10 cellular contexts compared by ENCODE assay signal in genomic region chr20:21074605-21075336, GRCh38. TPM values are rescaled to one million over a fixed set of nuclear protein-coding genes. Genes with fewer than 3 reads are reported as not detected.
A peak's percentile ranks its signal among the peaks of the same experiment; 100 is the strongest.
DNase-seq lines count a peak whose midpoint lies in the region; ATAC-seq, FAIRE-seq and TF ChIP-seq lines count a peak whose summit lies in the region.
"Had no signal": no experiment of that assay in that cellular context is flagged by ENCODE, and none has a peak within 500 bp of the region (broad histone marks: within the 10 kb centered on the region; RNA-seq: fewer than 3 reads in every experiment).

No MANE protein-coding gene starts in this region.

- TF ChIP-seq POLR2A in prostate gland (IDR thresholded peaks at IDR 0.05), result no peak

- peak; percentile 93 for FAIRE-seq in RCC 7860 (lab: Jason Lieb, UNC)

- intact Hi-C loops in prostate gland (cut with DNase I), result no loop called here

- ATAC-seq in GM21381 (IDR thresholded peaks at IDR 0.05; ENCODE audit: unreplicated experiment) (peak; percentile 100), HG03139 (IDR thresholded peaks at IDR 0.05; ENCODE audit: unreplicated experiment) (peak; percentile 90)
- ATAC-seq: naive thymus-derived CD8-positive, alpha-beta T cell had no signal

- H4K20me1 ChIP-seq in smooth muscle cell (ENCODE audit: low read depth), result no peaks in the 10 kb centered on the region

- TF ChIP-seq CTCF in GM13976 (IDR thresholded peaks at IDR 0.05; ENCODE audit: borderline replicate concordance, control extremely low read depth, extremely low read depth, insufficient read depth, missing control alignments) (no peak), smooth muscle cell (IDR thresholded peaks at IDR 0.05; ENCODE audit: borderline replicate concordance, insufficient read depth, poor library complexity, severe bottlenecking) (no peak), prostate gland (IDR thresholded peaks at IDR 0.05) (no peak)

- no peak overlapping the region for H3K4me3 ChIP-seq in smooth muscle cell
- H3K4me3 ChIP-seq in prostate gland, result no peak overlapping the region

- H3K4me2 ChIP-seq in smooth muscle cell, result no peak overlapping the region

- no peaks in the 10 kb centered on the region for H3K9me3 ChIP-seq in smooth muscle cell (replicated peaks; ENCODE audit: low read depth)
- H3K9me3 ChIP-seq in prostate gland, result no peaks in the 10 kb centered on the region

- H2AFZ ChIP-seq in smooth muscle cell (ENCODE audit: low read depth), result no peak overlapping the region

- H3K4me1 ChIP-seq in smooth muscle cell (ENCODE audit: low read depth) (no peaks in the 10 kb centered on the region), prostate gland (replicated peaks) (no peaks in the 10 kb centered on the region)

- H3K27me3 ChIP-seq in smooth muscle cell (ENCODE audit: low read depth), result peaks cover 8% of the 10 kb centered on the region
- H3K27me3 ChIP-seq in prostate gland (replicated peaks; ENCODE audit: insufficient read depth), result no peaks in the 10 kb centered on the region

- no peaks in the 10 kb centered on the region for H3K79me2 ChIP-seq in smooth muscle cell (ENCODE audit: low read depth)

- H3K36me3 ChIP-seq in smooth muscle cell (ENCODE audit: low read depth), result no peaks in the 10 kb centered on the region
- H3K36me3 ChIP-seq in prostate gland, result no peaks in the 10 kb centered on the region

- no peak overlapping the region for H3K9ac ChIP-seq in smooth muscle cell (ENCODE audit: low read depth)

- in situ Hi-C loops in GM13976 (cut with MboI; ENCODE audit: low sequenced_read_pairs, unreplicated experiment), result no loop called here

- peak; percentile 38 for DNase-seq in GM13976 (ENCODE audit: low spot score)
- peak; percentile 64 for DNase-seq in RCC 7860 (ENCODE audit: low spot score)
- DNase-seq in NCI-H345 treated with DMSO at 0.1 percent for 48 hours (lab: John Stamatoyannopoulos, UW; ENCODE audit: unreplicated experiment), result no peak
- no peak for DNase-seq in OCI-M2 (lab: John Stamatoyannopoulos, UW; ENCODE audit: unreplicated experiment)
- DNase-seq in smooth muscle cell (lab: John Stamatoyannopoulos, UW; ENCODE audit: unreplicated experiment), result no peak
- no peak for DNase-seq in prostate gland (ENCODE audit: low spot score)
- DNase-seq: naive thymus-derived CD8-positive, alpha-beta T cell; NCI-H2171 had no signal

- H3K27ac ChIP-seq in smooth muscle cell (ENCODE audit: low read depth) (no peak overlapping the region), prostate gland (no peak overlapping the region)

- 82% methylated on average over 12 of the region's 12 CpGs for WGBS in smooth muscle cell (ENCODE audit: low lambda C conversion rate)
- 78% methylated on average over 12 of the region's 12 CpGs for WGBS in prostate gland

- H3F3A ChIP-seq in smooth muscle cell (ENCODE audit: low read depth), result no peaks in the 10 kb centered on the region

RNA-seq across cellular contexts. Expression of gene LINC00237, which starts 31.4 kb away (rescaled TPM):
- total RNA-seq in smooth muscle cell, result not detected in 2 replicates
- not detected in 2 replicates for polyA plus RNA-seq in smooth muscle cell
- not detected for total RNA-seq in prostate gland
- total RNA-seq: naive thymus-derived CD8-positive, alpha-beta T cell had no signal

RNA-seq across cellular contexts. Expression of gene KIZ, which starts 51.1 kb away (rescaled TPM):
- 20.5 and 20.9 TPM in 2 replicates for total RNA-seq in smooth muscle cell
- polyA plus RNA-seq in smooth muscle cell, result 16.9 and 19.2 TPM in 2 replicates
- total RNA-seq in prostate gland, result 10 to 100 TPM; 39.9 to 41.0 TPM

Comparison
In these comparisons a context has a peak if more than half of its experiments do, and no peak if none do; other contexts are left out.
1. DNase-seq: peak in GM13976 (single experiment) and RCC 7860 (single experiment); none in NCI-H345 treated with DMSO at 0.1 percent for 48 hours (single experiment), OCI-M2 (single experiment), smooth muscle cell (single experiment) and prostate gland (single experiment).